ENCODE assay signal across 12 cellular contexts in the genomic region with DNA sequence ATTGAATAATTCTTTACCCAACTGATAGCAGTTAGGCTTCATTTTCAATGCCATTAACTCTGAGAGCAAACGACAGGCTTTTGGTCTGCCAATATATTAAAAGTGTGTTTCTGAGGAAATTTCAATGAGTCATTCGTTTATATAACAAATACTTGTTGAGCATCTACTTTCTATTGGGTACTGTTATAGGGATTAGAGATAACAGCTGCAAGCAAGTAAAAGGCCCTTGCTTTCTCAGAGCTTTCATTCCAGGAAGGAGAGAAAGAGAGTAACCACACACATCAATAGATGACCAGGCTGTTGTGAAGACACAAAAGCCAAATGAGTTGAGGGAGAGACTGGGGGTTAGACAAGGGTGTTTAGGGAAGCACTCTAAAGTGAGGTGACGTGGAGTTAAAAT. TPM values are rescaled to one million over a fixed set of nuclear protein-coding genes. Genes with fewer than 3 reads are reported as not detected.
A peak's percentile ranks its signal among the peaks of the same experiment; 100 is the strongest.
DNase-seq lines count a peak whose midpoint lies in the region; ATAC-seq, FAIRE-seq and TF ChIP-seq lines count a peak whose summit lies in the region.
"Had no signal": no experiment of that assay in that cellular context is flagged by ENCODE, and none has a peak within 500 bp of the region (broad histone marks: within the 10 kb centered on the region; RNA-seq: fewer than 3 reads in every experiment).

No MANE protein-coding gene starts in this region.

- H3K4me1 Mint-ChIP-seq in CD14-positive monocyte: peaks cover 78% of the 10 kb centered on the region
- H3K4me1 Mint-ChIP-seq in central memory CD8-positive, alpha-beta T cell: peaks cover 92% of the 10 kb centered on the region
- H3K4me1 Mint-ChIP-seq in nephron progenitor cell: peaks cover 26% of the 10 kb centered on the region

- TF ChIP-seq CTCF in CD14-positive monocyte (IDR thresholded peaks at IDR 0.05) (no peak), nephron progenitor cell (IDR thresholded peaks at IDR 0.05) (no peak), D721Med (IDR thresholded peaks at IDR 0.05; ENCODE audit: insufficient read depth, missing control alignments) (no peak)

- DNase-seq in CD14-positive monocyte (ENCODE audit: low spot score) (no peak), NCI-H460 (ENCODE audit: extremely low read depth, low read depth) (peak; percentile 13), nephron progenitor cell (no peak), NCI-H2107 (lab: John Stamatoyannopoulos, UW) (no peak), NCI-H1105 (lab: John Stamatoyannopoulos, UW) (no peak), D721Med (ENCODE audit: insufficient read length, low spot score) (no peak)
- DNase-seq in central memory CD8-positive, alpha-beta T cell (ENCODE audit: low spot score in 2 of 2): no peak
- DNase-seq: GOT3, Karpas-422, left cardiac atrium had no signal

- ATAC-seq in central memory CD8-positive, alpha-beta T cell (replicated peaks; ENCODE audit: extremely low read depth, poor library complexity, severe bottlenecking): no peak
- no peak for ATAC-seq in GM21367 (IDR thresholded peaks at IDR 0.05; ENCODE audit: unreplicated experiment)

- H3K27ac Mint-ChIP-seq in CD14-positive monocyte: peak overlapping the region; percentile 87 to 96 (median 95)
- H3K27ac Mint-ChIP-seq in central memory CD8-positive, alpha-beta T cell (ENCODE audit: low read depth): peak overlapping the region; percentile 99
- H3K27ac Mint-ChIP-seq in nephron progenitor cell: peak overlapping the region; percentile 30

- H3K9me3 Mint-ChIP-seq in CD14-positive monocyte (no peaks in the 10 kb centered on the region), nephron progenitor cell (no peaks in the 10 kb centered on the region)
- no peaks in the 10 kb centered on the region for H3K9me3 Mint-ChIP-seq in central memory CD8-positive, alpha-beta T cell
- H3K9me3 Mint-ChIP-seq: brain had no signal

- H3K27me3 Mint-ChIP-seq in CD14-positive monocyte (ENCODE audit: low read depth in 3 of 3): no peaks in the 10 kb centered on the region
- no peaks in the 10 kb centered on the region for H3K27me3 Mint-ChIP-seq in central memory CD8-positive, alpha-beta T cell
- H3K27me3 Mint-ChIP-seq in nephron progenitor cell (ENCODE audit: low read depth, poor library complexity): peaks cover 3% of the 10 kb centered on the region

- peaks cover 65 to 80% of the 10 kb centered on the region in 2 donors for H3K36me3 Mint-ChIP-seq in CD14-positive monocyte
- H3K36me3 Mint-ChIP-seq in central memory CD8-positive, alpha-beta T cell (ENCODE audit: insufficient read depth): peaks cover 78% of the 10 kb centered on the region
- H3K36me3 Mint-ChIP-seq in nephron progenitor cell (ENCODE audit: low read depth): no peaks in the 10 kb centered on the region
- H3K36me3 Mint-ChIP-seq: brain had no signal

- H3K4me3 Mint-ChIP-seq in CD14-positive monocyte: no peak overlapping the region
- peak overlapping the region; percentile 49 for H3K4me3 Mint-ChIP-seq in central memory CD8-positive, alpha-beta T cell
- no peak overlapping the region for H3K4me3 Mint-ChIP-seq in nephron progenitor cell
- H3K4me3 Mint-ChIP-seq: brain had no signal

- no peak for FAIRE-seq in D721Med (lab: Jason Lieb, UNC)

- intact Hi-C loops in CD14-positive monocyte (cut with micrococcal nuclease): loop anchor here in 1 of 2 donors (10.0 kb wide), 1 partner anchor 210 kb away; no protein-coding TSS in a partner anchor

RNA-seq across cellular contexts. Expression of gene CD44, which starts 35.7 kb away (rescaled TPM):
- polyA plus RNA-seq in CD14-positive monocyte: 100 to 1,000 TPM; 415 to 531 TPM
- 33.3 and 37.7 TPM in 2 replicates for total RNA-seq in NCI-H460 (2014; rRNA removed; shearing (Covaris generic))
- polyA plus RNA-seq in NCI-H460 (2014; cell fraction: nucleus; rRNA removed): 39.4 and 40.1 TPM in 2 replicates

Comparison
In these comparisons a context has a peak if more than half of its experiments do, and no peak if none do; other contexts are left out.
1. H3K27ac Mint-ChIP-seq: peak in every context shown above with its lines; median percentile 99 in central memory CD8-positive, alpha-beta T cell; 95 in CD14-positive monocyte; 30 in nephron progenitor cell.